In the genomic region with DNA sequence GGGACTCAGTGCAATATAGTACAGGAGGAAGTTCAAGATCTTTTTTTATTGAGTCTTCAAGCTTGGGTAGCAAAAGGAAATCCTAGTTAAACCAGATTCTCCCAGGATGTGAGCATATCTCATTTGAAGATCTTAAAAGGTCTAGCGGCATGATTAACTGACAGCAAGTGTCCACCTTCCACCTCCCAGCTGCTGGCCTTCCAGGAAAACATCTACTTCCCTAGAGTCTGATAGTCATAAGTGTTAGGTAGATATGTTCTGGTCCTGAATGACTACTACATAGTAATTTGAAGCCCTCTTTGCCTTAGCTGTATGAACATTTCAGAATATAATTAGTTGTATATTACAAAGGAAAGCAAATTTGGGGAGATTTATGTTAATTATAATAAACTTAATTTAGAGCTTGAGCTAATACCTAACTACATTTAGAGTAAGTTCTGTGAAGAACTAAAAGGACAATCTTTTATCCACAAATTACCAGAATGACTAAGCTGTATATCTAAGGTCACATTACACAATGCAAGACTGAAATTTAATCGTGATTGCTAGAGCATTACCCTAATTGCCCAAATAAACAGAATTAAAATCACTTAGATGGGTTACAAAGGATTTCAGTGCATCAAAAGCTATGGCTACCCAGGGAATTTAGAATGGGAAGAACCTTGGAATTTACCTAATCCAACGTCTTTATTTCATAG, we compare ENCODE assay signal across 1 cellular context.
TF ChIP-seq lines count a peak whose summit lies in the region.

No MANE protein-coding gene starts in this region.

TF ChIP-seq in HepG2, 621 proteins besides CTCF, POLR2A, EP300 and RAD21 (continued from another document):
- TF ChIP-seq, protein P1, sequence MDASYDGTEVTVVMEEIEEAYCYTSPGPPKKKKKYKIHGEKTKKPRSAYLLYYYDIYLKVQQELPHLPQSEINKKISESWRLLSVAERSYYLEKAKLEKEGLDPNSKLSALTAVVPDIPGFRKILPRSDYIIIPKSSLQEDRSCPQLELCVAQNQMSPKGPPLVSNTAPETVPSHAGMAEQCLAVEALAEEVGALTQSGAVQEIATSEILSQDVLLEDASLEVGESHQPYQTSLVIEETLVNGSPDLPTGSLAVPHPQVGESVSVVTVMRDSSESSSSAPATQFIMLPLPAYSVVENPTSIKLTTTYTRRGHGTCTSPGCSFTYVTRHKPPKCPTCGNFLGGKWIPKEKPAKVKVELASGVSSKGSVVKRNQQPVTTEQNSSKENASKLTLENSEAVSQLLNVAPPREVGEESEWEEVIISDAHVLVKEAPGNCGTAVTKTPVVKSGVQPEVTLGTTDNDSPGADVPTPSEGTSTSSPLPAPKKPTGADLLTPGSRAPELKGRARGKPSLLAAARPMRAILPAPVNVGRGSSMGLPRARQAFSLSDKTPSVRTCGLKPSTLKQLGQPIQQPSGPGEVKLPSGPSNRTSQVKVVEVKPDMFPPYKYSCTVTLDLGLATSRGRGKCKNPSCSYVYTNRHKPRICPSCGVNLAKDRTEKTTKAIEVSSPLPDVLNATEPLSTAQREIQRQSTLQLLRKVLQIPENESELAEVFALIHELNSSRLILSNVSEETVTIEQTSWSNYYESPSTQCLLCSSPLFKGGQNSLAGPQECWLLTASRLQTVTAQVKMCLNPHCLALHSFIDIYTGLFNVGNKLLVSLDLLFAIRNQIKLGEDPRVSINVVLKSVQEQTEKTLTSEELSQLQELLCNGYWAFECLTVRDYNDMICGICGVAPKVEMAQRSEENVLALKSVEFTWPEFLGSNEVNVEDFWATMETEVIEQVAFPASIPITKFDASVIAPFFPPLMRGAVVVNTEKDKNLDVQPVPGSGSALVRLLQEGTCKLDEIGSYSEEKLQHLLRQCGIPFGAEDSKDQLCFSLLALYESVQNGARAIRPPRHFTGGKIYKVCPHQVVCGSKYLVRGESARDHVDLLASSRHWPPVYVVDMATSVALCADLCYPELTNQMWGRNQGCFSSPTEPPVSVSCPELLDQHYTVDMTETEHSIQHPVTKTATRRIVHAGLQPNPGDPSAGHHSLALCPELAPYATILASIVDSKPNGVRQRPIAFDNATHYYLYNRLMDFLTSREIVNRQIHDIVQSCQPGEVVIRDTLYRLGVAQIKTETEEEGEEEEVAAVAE (CRISPR knock-in tag; IDR thresholded peaks at IDR 0.05; ENCODE audit: borderline replicate concordance), result no peak
- TF ChIP-seq PITX1 (CRISPR knock-in tag; IDR thresholded peaks at IDR 0.05), result no peak
- TF ChIP-seq ZNF224 (CRISPR knock-in tag; IDR thresholded peaks at IDR 0.05), result no peak
- TF ChIP-seq MIXL1 (CRISPR knock-in tag; IDR thresholded peaks at IDR 0.05), result no peak
- no peak for TF ChIP-seq ZNF557 (CRISPR knock-in tag; IDR thresholded peaks at IDR 0.05)
- TF ChIP-seq CENPT (CRISPR knock-in tag; IDR thresholded peaks at IDR 0.05; ENCODE audit: low read depth), result no peak
